Comparison of ENCODE assay signal across 9 cellular contexts in the genomic region with DNA sequence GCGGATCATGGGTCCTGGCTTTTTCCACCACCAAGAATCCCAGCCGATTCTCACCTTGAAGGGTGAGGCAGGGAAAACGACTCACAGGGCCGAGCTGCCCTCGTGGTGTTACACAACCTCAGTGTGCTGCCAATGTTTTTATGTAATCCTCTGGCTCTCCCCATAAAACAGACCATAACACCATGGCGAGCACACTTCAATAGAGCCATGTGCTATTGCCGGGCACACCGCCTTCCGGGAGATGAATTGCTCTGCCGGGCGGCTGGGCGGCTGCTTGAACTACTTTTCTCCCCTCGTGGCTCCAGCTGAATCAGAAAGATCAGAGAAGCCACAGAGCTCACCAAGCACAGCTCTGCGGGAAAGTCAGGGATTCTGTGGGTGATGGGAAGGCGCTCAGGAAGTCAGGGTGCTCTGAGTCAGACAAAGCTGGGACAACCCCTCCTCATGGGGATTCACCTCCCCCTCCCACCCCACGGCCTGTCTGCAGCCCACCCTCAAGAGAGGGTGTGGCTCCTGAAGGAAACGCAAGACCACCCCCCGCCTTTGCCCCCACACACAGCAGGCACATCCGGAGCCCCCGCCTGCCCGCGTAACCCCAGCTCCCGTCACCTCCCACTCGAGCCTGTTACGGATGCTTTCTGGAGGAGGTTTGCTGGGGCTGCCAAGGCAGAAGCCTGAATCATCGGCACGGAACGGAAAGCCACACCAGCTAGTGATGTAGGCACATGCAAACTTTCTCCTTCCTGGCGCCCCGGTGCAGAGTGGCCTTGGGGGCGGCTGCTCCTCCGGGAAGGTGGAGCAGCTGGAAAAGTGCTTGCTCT. TPM values are rescaled to one million over a fixed set of nuclear protein-coding genes. Genes with fewer than 3 reads are reported as not detected.
DNase-seq lines count a peak whose midpoint lies in the region; ATAC-seq lines count a peak whose summit lies in the region.
"Had no signal": no experiment of that assay in that cellular context is flagged by ENCODE, and none has a peak within 500 bp of the region (broad histone marks: within the 10 kb centered on the region; RNA-seq: fewer than 3 reads in every experiment).

No MANE protein-coding gene starts in this region.

- peak; percentile 53 for DNase-seq in MV-4-11 (lab: John Stamatoyannopoulos, UW)
- DNase-seq in anterior cingulate cortex (lab: John Stamatoyannopoulos, UW) = peak in 47 of 58 donors; percentile 10 to 83 (median 59)
- DNase-seq in left lobe of liver (ENCODE audit: low spot score) = peak; percentile 69
- peak; percentile 67 for DNase-seq in stimulated activated CD8-positive, alpha-beta memory T cell treated with anti-CD3 and anti-CD28 coated beads, Interleukin-15, amount 100 ng/mL, for 48 hours (ENCODE audit: low read depth in 2 of 2)

- H3K4me2 ChIP-seq in BLaER1 treated with 17β-estradiol and CSF1 and Interleukin-3, amounts not matched to agents 10 nM and 100 nM = peak overlapping the region; percentile 73 to 98 (median 96)

- no peaks in the 10 kb centered on the region for H3K36me3 ChIP-seq in BLaER1 treated with 17β-estradiol and CSF1 and Interleukin-3, amounts not matched to agents 10 nM and 100 nM
- H3K36me3 ChIP-seq: gastrocnemius medialis had no signal

- peaks cover 63 to 67% (median 66%) of the 10 kb centered on the region in 10 experiments for H3K4me1 ChIP-seq in BLaER1 treated with 17β-estradiol and CSF1 and Interleukin-3, amounts not matched to agents 10 nM and 100 nM
- H3K4me1 ChIP-seq: gastrocnemius medialis had no signal

- H4K20me1 ChIP-seq in BLaER1 treated with 17β-estradiol and CSF1 and Interleukin-3, amounts not matched to agents 10 nM and 100 nM = peaks cover 0 to 5% (median 0%) of the 10 kb centered on the region in 11 experiments; a peak in 2 of 22 replicates

- H3K27me3 ChIP-seq in BLaER1 treated with 17β-estradiol and CSF1 and Interleukin-3, amounts not matched to agents 10 nM and 100 nM = peaks cover 20 to 51% (median 29%) of the 10 kb centered on the region in 11 experiments

- peaks cover 3 to 14% (median 6%) of the 10 kb centered on the region in 11 experiments; a peak in 19 of 22 replicates for H3K9me3 ChIP-seq in BLaER1 treated with 17β-estradiol and CSF1 and Interleukin-3, amounts not matched to agents 10 nM and 100 nM (replicated peaks in 1 of 11)
- H3K9me3 ChIP-seq: gastrocnemius medialis had no signal

- ATAC-seq in left lobe of liver (peak; percentile 90), HG03095 (IDR thresholded peaks at IDR 0.05; ENCODE audit: unreplicated experiment) (no peak), HG02759 (IDR thresholded peaks at IDR 0.05; ENCODE audit: unreplicated experiment) (no peak), GM18517 (IDR thresholded peaks at IDR 0.05; ENCODE audit: unreplicated experiment) (no peak)

- H3K27ac ChIP-seq in BLaER1 treated with 17β-estradiol and CSF1 and Interleukin-3, amounts not matched to agents 10 nM and 100 nM = peak overlapping the region in 10 of 11 experiments; percentile 35 to 88 (median 77); a peak in 19 of 22 replicates
- H3K27ac ChIP-seq: gastrocnemius medialis had no signal

- H3K4me3 ChIP-seq in BLaER1 treated with 17β-estradiol and CSF1 and Interleukin-3, amounts not matched to agents 10 nM and 100 nM = peak overlapping the region in 9 of 10 experiments; percentile 10 to 54 (median 35); a peak in 16 of 20 replicates
- H3K4me3 ChIP-seq: gastrocnemius medialis had no signal

- peak overlapping the region in 10 of 11 experiments; percentile 40 to 76 (median 68); a peak in 18 of 22 replicates for H3K9ac ChIP-seq in BLaER1 treated with 17β-estradiol and CSF1 and Interleukin-3, amounts not matched to agents 10 nM and 100 nM

RNA-seq across cellular contexts. Expression of a gene that starts 1.8 kb away (rescaled TPM):
- not detected for total RNA-seq in left lobe of liver
- total RNA-seq: gastrocnemius medialis had no signal
